30 cellular contexts compared by ENCODE assay signal in the genomic region with DNA sequence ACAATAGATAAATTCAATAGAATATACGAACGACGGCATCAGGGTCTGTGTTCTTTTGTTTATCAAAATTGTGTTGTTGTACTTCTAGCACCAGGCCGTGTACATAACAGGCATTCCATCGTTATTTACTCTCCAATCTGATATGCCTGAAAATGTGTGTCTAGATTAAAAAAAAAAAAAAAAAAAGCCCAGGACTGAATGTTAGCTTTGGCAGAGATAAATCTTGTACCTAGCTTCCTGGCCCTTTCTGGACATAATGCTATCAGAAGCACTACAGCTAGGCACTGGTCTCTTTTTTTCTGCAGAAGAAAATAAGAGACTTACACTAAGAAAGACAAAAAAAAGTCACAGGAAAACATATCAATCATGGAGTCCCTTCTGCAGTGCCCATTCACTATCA.
"Had no signal": no experiment of that assay in that cellular context is flagged by ENCODE, and none has a peak within 500 bp of the region (broad histone marks: within the 10 kb centered on the region; RNA-seq: fewer than 3 reads in every experiment).

No MANE protein-coding gene starts in this region.

- FAIRE-seq: K562 had no signal

- DNase-seq: activated CD4-positive, alpha-beta memory T cell treated with anti-CD3 and anti-CD28 coated beads, Interleukin-2, amount 10 ng/mL, durations not matched to agents 7 days and 5 days; activated CD4-positive, alpha-beta T cell treated with anti-CD3 and anti-CD28 coated beads for 1 hour; activated CD4-positive, alpha-beta T cell treated with anti-CD3 and anti-CD28 coated beads for 48 hours; activated CD4-positive, CD25-positive, alpha-beta regulatory T cell; activated CD8-positive, alpha-beta memory T cell treated with anti-CD3 and anti-CD28 coated beads, Interleukin-2, amount 10 ng/mL, durations not matched to agents 7 days and 5 days; activated CD8-positive, alpha-beta memory T cell treated with anti-CD3 and anti-CD28 coated beads, Interleukin-2, amount 50 U/mL, for 48 hours; activated effector memory CD4-positive, alpha-beta T cell treated with Interleukin-2 at 50 U/mL for 16 hours; activated naive CD4-positive, alpha-beta T cell treated with anti-CD3 and anti-CD28 coated beads, Interleukin-2, amount 10 ng/mL, durations not matched to agents 7 days and 5 days; activated naive CD8-positive, alpha-beta T cell treated with anti-CD3 and anti-CD28 coated beads for 36 hours; activated T-cell treated with anti-CD3 and anti-CD28 coated beads, Interleukin-2, amount 50 U/mL, for 48 hours; amniotic stem cell; aorta; brain microvascular endothelial cell; NCI-H1092 treated with DMSO at 0.1 percent for 48 hours; NCI-H1417; NCI-H146; NCI-H187; NCI-H345; NCI-H524 treated with DMSO at 0.1 percent for 48 hours; NK-92 treated with Interleukin-12 subunit alpha and Interleukin-12 subunit beta, amount 100 ng/mL, for 24 hours; Peyer's patch; RPMI8226; SHP77 treated with DMSO at 0.1 percent for 48 hours; SK-N-SH; T-helper 2 cell; T-helper 9 cell; WERI-Rb-1 had no signal

- H3K4me3 Mint-ChIP-seq: activated CD4-positive, alpha-beta memory T cell treated with anti-CD3 and anti-CD28 coated beads, Interleukin-2, amount 10 ng/mL, durations not matched to agents 7 days and 5 days; activated CD8-positive, alpha-beta memory T cell treated with anti-CD3 and anti-CD28 coated beads, Interleukin-2, amount 10 ng/mL, durations not matched to agents 7 days and 5 days; activated naive CD4-positive, alpha-beta T cell treated with anti-CD3 and anti-CD28 coated beads, Interleukin-2, amount 10 ng/mL, durations not matched to agents 7 days and 5 days; activated naive CD8-positive, alpha-beta T cell treated with anti-CD3 and anti-CD28 coated beads for 36 hours had no signal

- H3K27me3 Mint-ChIP-seq: activated CD4-positive, alpha-beta memory T cell treated with anti-CD3 and anti-CD28 coated beads, Interleukin-2, amount 10 ng/mL, durations not matched to agents 7 days and 5 days; activated CD8-positive, alpha-beta memory T cell treated with anti-CD3 and anti-CD28 coated beads, Interleukin-2, amount 10 ng/mL, durations not matched to agents 7 days and 5 days; activated naive CD4-positive, alpha-beta T cell treated with anti-CD3 and anti-CD28 coated beads, Interleukin-2, amount 10 ng/mL, durations not matched to agents 7 days and 5 days; activated naive CD8-positive, alpha-beta T cell treated with anti-CD3 and anti-CD28 coated beads for 36 hours had no signal

- ATAC-seq: activated CD8-positive, alpha-beta memory T cell treated with anti-CD3 and anti-CD28 coated beads, Interleukin-2, amount 10 ng/mL, durations not matched to agents 7 days and 5 days; K562; PC-3 had no signal

- H3K27ac Mint-ChIP-seq: activated CD4-positive, alpha-beta memory T cell treated with anti-CD3 and anti-CD28 coated beads, Interleukin-2, amount 10 ng/mL, durations not matched to agents 7 days and 5 days; activated CD8-positive, alpha-beta memory T cell treated with anti-CD3 and anti-CD28 coated beads, Interleukin-2, amount 10 ng/mL, durations not matched to agents 7 days and 5 days; activated naive CD4-positive, alpha-beta T cell treated with anti-CD3 and anti-CD28 coated beads, Interleukin-2, amount 10 ng/mL, durations not matched to agents 7 days and 5 days; activated naive CD8-positive, alpha-beta T cell treated with anti-CD3 and anti-CD28 coated beads for 36 hours had no signal

- H3K27me3 ChIP-seq: brain microvascular endothelial cell, Peyer's patch, SJSA1 had no signal

- H3K4me3 ChIP-seq: K562, Peyer's patch, SJSA1 had no signal

- H3K36me3 ChIP-seq: brain microvascular endothelial cell, Peyer's patch, SJSA1, WERI-Rb-1 had no signal

- H3K9me3 ChIP-seq: Peyer's patch, SJSA1, SK-N-SH had no signal

- H3K27ac ChIP-seq: brain microvascular endothelial cell, Peyer's patch, SJSA1, WERI-Rb-1 had no signal
